ENCODE assay signal across 20 cellular contexts in genomic region chr1:193066606-193067005, GRCh38. TPM values are rescaled to one million over a fixed set of nuclear protein-coding genes. Genes with fewer than 3 reads are reported as not detected.
DNase-seq lines count a peak whose midpoint lies in the region; ATAC-seq, FAIRE-seq and TF ChIP-seq lines count a peak whose summit lies in the region.
"Had no signal": no experiment of that assay in that cellular context is flagged by ENCODE, and none has a peak within 500 bp of the region (broad histone marks: within the 10 kb centered on the region; RNA-seq: fewer than 3 reads in every experiment).

No MANE protein-coding gene starts in this region.

- BruUV-seq in K562 (replicated peaks; lab: Mats Ljungman, UMichigan), result no TSS peak

- H3K4me3 ChIP-seq in Karpas-422 (ENCODE audit: low read length) (peak overlapping the region; percentile 44), K562 (no peak overlapping the region)
- H3K4me3 ChIP-seq: sigmoid colon had no signal

- WGBS in K562 (ENCODE audit: insufficient coverage, low coverage, missing lambda C conversion rate), result 34% methylated on average over 4 of the region's 4 CpGs

- TF ChIP-seq RAD21 in K562 (CRISPR knock-in tag; conservative IDR thresholded peaks at IDR 0.05 in 1 of 2, IDR thresholded peaks at IDR 0.05 in 1 of 2), result no peak

- H3K9me3 Mint-ChIP-seq in stimulated activated naive CD8-positive, alpha-beta T cell treated with anti-CD3 and anti-CD28 coated beads, Interleukin-15, Interleukin-2, amounts not matched to agents 100 ng/mL and 50 ng/mL, for 24 hours, result no peaks in the 10 kb centered on the region

- H3K9me1 ChIP-seq in K562 (ENCODE audit: control insufficient read depth, insufficient read depth, low read length), result no peaks in the 10 kb centered on the region

- CTCF ChIA-PET in K562 (lab: Yijun Ruan, JAX; ENCODE audit: low intra/inter-chr PET ratio), result no interaction called here

- H3K9me3 ChIP-seq in Karpas-422 (ENCODE audit: low read length) (no peaks in the 10 kb centered on the region), K562 (replicated peaks; ENCODE audit: control insufficient read depth, insufficient read depth, low read depth, low read length) (no peaks in the 10 kb centered on the region)
- H3K9me3 ChIP-seq: sigmoid colon had no signal

- H3K36me3 ChIP-seq in Karpas-422 (ENCODE audit: insufficient read depth, low read length), result peaks cover 23% of the 10 kb centered on the region
- H3K36me3 ChIP-seq in K562 (ENCODE audit: control insufficient read depth, insufficient read depth, low read length), result peaks cover 43% of the 10 kb centered on the region

- H3K27ac ChIP-seq in Karpas-422 (ENCODE audit: low read length) (peak overlapping the region; percentile 48), K562 (ENCODE audit: extremely low read depth, low read depth, low read length) (peak overlapping the region; percentile 30; the same call in 2 of the 3 replicates)
- H3K27ac ChIP-seq: sigmoid colon had no signal

- H3K9ac ChIP-seq in Karpas-422 (ENCODE audit: low read length), result peak overlapping the region; percentile 47
- H3K9ac ChIP-seq in K562 (ENCODE audit: insufficient read depth in 1 of 2, low read depth in 2 of 2, low read length in 2 of 2), result no peak overlapping the region

- ATAC-seq in stimulated activated naive CD8-positive, alpha-beta T cell treated with anti-CD3 and anti-CD28 coated beads, Interleukin-15, Interleukin-2, amounts not matched to agents 100 U/mL and 50 U/mL, for 24 hours, result no peak
- ATAC-seq in K562 (no peak), GM19463 (IDR thresholded peaks at IDR 0.05; ENCODE audit: unreplicated experiment) (no peak), HG03139 (IDR thresholded peaks at IDR 0.05; ENCODE audit: unreplicated experiment) (no peak)
- ATAC-seq: SK-N-SH treated with all-trans-retinoic acid at 6 μM for 48 hours had no signal

- H3K4me1 ChIP-seq in Karpas-422 (ENCODE audit: low read length), result peaks cover 74% of the 10 kb centered on the region
- H3K4me1 ChIP-seq in K562 (replicated peaks in 1 of 2; ENCODE audit: control insufficient read depth in 2 of 2, insufficient read depth in 2 of 2, low read length in 2 of 2), result peaks cover 15 to 62% of the 10 kb centered on the region in 2 experiments

- no peak for FAIRE-seq in K562 (lab: Jason Lieb, UNC)
- FAIRE-seq: astrocyte, colon had no signal

- TF ChIP-seq POLR2A in K562 (conservative IDR thresholded peaks at IDR 0.05), result no peak

- TF ChIP-seq EP300 in K562 (IDR thresholded peaks at IDR 0.05; ENCODE audit: low read length), result no peak

- no peaks in the 10 kb centered on the region; the same call in 1 of the 2 replicates for H4K20me1 ChIP-seq in Karpas-422 (ENCODE audit: insufficient read depth, low read depth, low read length)
- peaks cover 8% of the 10 kb centered on the region; the same call in 1 of the 2 replicates for H4K20me1 ChIP-seq in K562 (replicated peaks; ENCODE audit: control insufficient read depth, insufficient read depth, low read length)

- TF ChIP-seq CTCF in K562 (IDR thresholded peaks at IDR 0.05 in 2 of 3, conservative IDR thresholded peaks at IDR 0.05 in 1 of 3; ENCODE audit: insufficient read depth in 2 of 3, low read depth in 1 of 3, low read length in 3 of 3), result no peak

- H3K4me3 Mint-ChIP-seq in stimulated activated naive CD8-positive, alpha-beta T cell treated with anti-CD3 and anti-CD28 coated beads, Interleukin-15, Interleukin-2, amounts not matched to agents 100 ng/mL and 50 ng/mL, for 24 hours, result no peak overlapping the region

- peaks cover 25% of the 10 kb centered on the region for H3K36me3 Mint-ChIP-seq in stimulated activated naive CD8-positive, alpha-beta T cell treated with anti-CD3 and anti-CD28 coated beads, Interleukin-15, Interleukin-2, amounts not matched to agents 100 ng/mL and 50 ng/mL, for 24 hours (ENCODE audit: low read depth)

- H3K27me3 Mint-ChIP-seq in stimulated activated naive CD8-positive, alpha-beta T cell treated with anti-CD3 and anti-CD28 coated beads, Interleukin-15, Interleukin-2, amounts not matched to agents 100 ng/mL and 50 ng/mL, for 24 hours, result no peaks in the 10 kb centered on the region

- no peak for DNase-seq in stimulated activated naive CD8-positive, alpha-beta T cell treated with anti-CD3 and anti-CD28 coated beads, Interleukin-15, Interleukin-2, amounts not matched to agents 100 U/mL and 50 U/mL, for 24 hours
- DNase-seq in Karpas-422, result no peak
- DNase-seq in K562 (ENCODE audit: extremely low read depth in 1 of 4, low spot score in 3 of 4), result no peak
- DNase-seq in A172 (ENCODE audit: low spot score), result no peak
- DNase-seq in D341Med (ENCODE audit: low spot score), result no peak
- DNase-seq: activated CD8-positive, alpha-beta memory T cell treated with anti-CD3 and anti-CD28 coated beads for 24 hours; activated gamma-delta T cell; COR-L47; EL; foreskin fibroblast; midbrain; NCI-H1417; sigmoid colon; stimulated activated CD4-positive, alpha-beta T cell treated with anti-CD3 and anti-CD28 coated beads, Interleukin-1b, Interleukin-23, amount 100 ng/mL, for 48 hours had no signal

- H2AFZ ChIP-seq in Karpas-422 (ENCODE audit: low read length) (no peak overlapping the region), K562 (ENCODE audit: low read depth, low read length) (no peak overlapping the region)

- in situ Hi-C loops in K562 (cut with MboI), result no loop called here

- peak overlapping the region; percentile 17 for H3K27ac Mint-ChIP-seq in stimulated activated naive CD8-positive, alpha-beta T cell treated with anti-CD3 and anti-CD28 coated beads, Interleukin-15, Interleukin-2, amounts not matched to agents 100 ng/mL and 50 ng/mL, for 24 hours

- intact Hi-C loops in K562 (cut with micrococcal nuclease), result no loop called here

- no peaks in the 10 kb centered on the region for H3K27me3 ChIP-seq in Karpas-422 (ENCODE audit: low read length)
- H3K27me3 ChIP-seq in K562 (ENCODE audit: control insufficient read depth in 2 of 2, insufficient read depth in 2 of 2, low read length in 2 of 2), result no peaks in the 10 kb centered on the region
- H3K27me3 ChIP-seq: sigmoid colon had no signal

- H3K9me2 ChIP-seq in Karpas-422 (replicated peaks; ENCODE audit: insufficient read depth, low read length), result no peaks in the 10 kb centered on the region

- H3K79me2 ChIP-seq in Karpas-422 (ENCODE audit: low read length) (peaks cover 98% of the 10 kb centered on the region), K562 (ENCODE audit: control insufficient read depth, insufficient read depth, low read length) (peaks cover 99% of the 10 kb centered on the region)

- POLR2A ChIA-PET in K562 (lab: Yijun Ruan, JAX), result interaction anchor here (1.1 kb wide), 1 partner anchor 9 kb away, joined by 4 read pairs; no protein-coding TSS in a partner anchor

- peaks cover 83% of the 10 kb centered on the region for H3K4me1 Mint-ChIP-seq in stimulated activated naive CD8-positive, alpha-beta T cell treated with anti-CD3 and anti-CD28 coated beads, Interleukin-15, Interleukin-2, amounts not matched to agents 100 ng/mL and 50 ng/mL, for 24 hours (ENCODE audit: low read depth)

- H3K4me2 ChIP-seq in Karpas-422 (ENCODE audit: low read depth, low read length, poor library complexity, severe bottlenecking), result peak overlapping the region; percentile 55
- H3K4me2 ChIP-seq in K562 (ENCODE audit: insufficient read depth, low read length), result peak overlapping the region; percentile 14; the same call in 1 of the 2 replicates

RNA-seq across cellular contexts. Expression of gene RO60, which starts 7.2 kb away (rescaled TPM):
- total RNA-seq in Karpas-422 (2014; rRNA removed; shearing (Covaris generic); ENCODE audit: low replicate concordance), result 107 and 168 TPM in 2 replicates
- total RNA-seq in K562 (2011; cell fraction: chromatin; rRNA removed; ENCODE audit: low replicate concordance), result 38.1 and 70.7 TPM in 2 replicates
- total RNA-seq in K562 (2011; cell fraction: nucleolus; rRNA removed), result 42.0 and 43.2 TPM in 2 replicates
- total RNA-seq in K562 (2011; cell fraction: nucleoplasm; rRNA removed), result 50.5 and 80.9 TPM in 2 replicates
- total RNA-seq in K562 (2014; rRNA removed) (118 and 156 TPM in 2 replicates), K562 (2014; rRNA removed; fragmentation: Illumina TruSeq; extraction: Trizol) (128 and 147 TPM in 2 replicates), K562 (2015; rRNA removed; fragmentation: Illumina TruSeq; extraction: Trizol) (128 TPM in 2 replicates), K562 (2021) (101 and 110 TPM in 2 replicates)
- polyA plus RNA-seq in K562 (2011; rRNA removed) (46.1 and 56.4 TPM in 2 replicates), K562 (2014; fragmentation: Illumina TruSeq; extraction: Trizol) (24.9 and 28.5 TPM in 2 replicates), K562 (2014; fragmentation: Nextera tagmentation; extraction: Ambion mirVana) (100 to 1,000 TPM in 1 of 2 experiments, 10 to 100 TPM in 1; 49.2 to 187 TPM), K562 (2014; rRNA removed) (27.7 and 32.0 TPM in 2 replicates)
- 24.7 and 26.1 TPM in 2 replicates for polyA plus RNA-seq in K562 (2011; cell fraction: cytosol; rRNA removed)
- polyA plus RNA-seq in K562 (2011; cell fraction: nucleus; rRNA removed), result 19.7 and 22.2 TPM in 2 replicates
- 22.6 and 31.7 TPM in 2 replicates for polyA plus RNA-seq in K562 (2012)
- 285 and 314 TPM in 2 replicates for polyA minus RNA-seq in K562 (2011; rRNA and poly(A)+ RNA removed)
- 101 and 165 TPM in 2 replicates for polyA minus RNA-seq in K562 (2011; cell fraction: cytosol; rRNA and poly(A)+ RNA removed)
- polyA minus RNA-seq in K562 (2011; cell fraction: nucleus; rRNA and poly(A)+ RNA removed), result 65.4 and 95.5 TPM in 2 replicates
- total RNA-seq in A172 (2014; rRNA removed; shearing (Covaris generic)), result 121 and 130 TPM in 2 replicates

RNA-seq across cellular contexts. Expression of gene UCHL5, which starts 7.4 kb away (rescaled TPM):
- total RNA-seq in Karpas-422 (2014; rRNA removed; shearing (Covaris generic); ENCODE audit: low replicate concordance), result 48.8 and 63.4 TPM in 2 replicates
- 52.2 and 140 TPM in 2 replicates for total RNA-seq in K562 (2011; cell fraction: chromatin; rRNA removed; ENCODE audit: low replicate concordance)
- total RNA-seq in K562 (2011; cell fraction: nucleolus; rRNA removed), result 19.7 and 27.2 TPM in 2 replicates
- 59.5 and 113 TPM in 2 replicates for total RNA-seq in K562 (2011; cell fraction: nucleoplasm; rRNA removed)
- 85.4 and 85.6 TPM in 2 replicates for total RNA-seq in K562 (2014; rRNA removed)
- total RNA-seq in K562 (2014; rRNA removed; fragmentation: Illumina TruSeq; extraction: Trizol), result 114 and 132 TPM in 2 replicates
- total RNA-seq in K562 (2015; rRNA removed; fragmentation: Illumina TruSeq; extraction: Trizol), result 117 and 122 TPM in 2 replicates
- total RNA-seq in K562 (2021), result 133 and 138 TPM in 2 replicates
- polyA plus RNA-seq in K562 (2011; rRNA removed), result 117 and 174 TPM in 2 replicates
- polyA plus RNA-seq in K562 (2011; cell fraction: cytosol; rRNA removed), result 21.6 and 39.4 TPM in 2 replicates
- 38.3 and 58.5 TPM in 2 replicates for polyA plus RNA-seq in K562 (2011; cell fraction: nucleus; rRNA removed)
- 89.5 and 112 TPM in 2 replicates for polyA plus RNA-seq in K562 (2012)
- 188 and 206 TPM in 2 replicates for polyA plus RNA-seq in K562 (2014; fragmentation: Illumina TruSeq; extraction: Trizol)
- polyA plus RNA-seq in K562 (2014; fragmentation: Nextera tagmentation; extraction: Ambion mirVana), result 10 to 100 TPM; 61.0 to 68.9 TPM
- polyA plus RNA-seq in K562 (2014; rRNA removed), result 151 and 180 TPM in 2 replicates
- polyA minus RNA-seq in K562 (2011; rRNA and poly(A)+ RNA removed), result 168 and 179 TPM in 2 replicates
- polyA minus RNA-seq in K562 (2011; cell fraction: cytosol; rRNA and poly(A)+ RNA removed), result 44.0 and 70.9 TPM in 2 replicates
- 62.3 and 92.4 TPM in 2 replicates for polyA minus RNA-seq in K562 (2011; cell fraction: nucleus; rRNA and poly(A)+ RNA removed)
- 49.3 and 53.8 TPM in 2 replicates for total RNA-seq in A172 (2014; rRNA removed; shearing (Covaris generic))

RNA-seq across cellular contexts. Expression of gene GLRX2, which starts 38.6 kb away (rescaled TPM):
- total RNA-seq in Karpas-422 (2014; rRNA removed; shearing (Covaris generic); ENCODE audit: low replicate concordance), result 13.3 and 30.9 TPM in 2 replicates
- total RNA-seq in K562 (2011; cell fraction: chromatin; rRNA removed; ENCODE audit: low replicate concordance), result 4.8 and 10.3 TPM in 2 replicates
- total RNA-seq in K562 (2011; cell fraction: nucleolus; rRNA removed), result 2.8 and 4.2 TPM in 2 replicates
- total RNA-seq in K562 (2011; cell fraction: nucleoplasm; rRNA removed), result 4.3 and 8.2 TPM in 2 replicates
- total RNA-seq in K562 (2014; rRNA removed) (29.4 and 54.2 TPM in 2 replicates), K562 (2014; rRNA removed; fragmentation: Illumina TruSeq; extraction: Trizol) (82.6 and 99.3 TPM in 2 replicates), K562 (2015; rRNA removed; fragmentation: Illumina TruSeq; extraction: Trizol) (61.4 and 72.1 TPM in 2 replicates), K562 (2021) (64.2 and 69.5 TPM in 2 replicates)
- polyA plus RNA-seq in K562 (2011; rRNA removed) (21.4 and 47.8 TPM in 2 replicates), K562 (2014; fragmentation: Illumina TruSeq; extraction: Trizol) (47.7 and 55.1 TPM in 2 replicates), K562 (2014; fragmentation: Nextera tagmentation; extraction: Ambion mirVana) (10 to 100 TPM; 13.3 to 16.8 TPM), K562 (2014; rRNA removed) (62.2 and 62.4 TPM in 2 replicates)
- 10.6 and 15.4 TPM in 2 replicates for polyA plus RNA-seq in K562 (2011; cell fraction: cytosol; rRNA removed)
- polyA plus RNA-seq in K562 (2011; cell fraction: nucleus; rRNA removed), result 7.8 and 8.6 TPM in 2 replicates
- polyA plus RNA-seq in K562 (2012), result 56.4 and 76.0 TPM in 2 replicates
- 9.6 and 14.7 TPM in 2 replicates for polyA minus RNA-seq in K562 (2011; rRNA and poly(A)+ RNA removed)
- polyA minus RNA-seq in K562 (2011; cell fraction: cytosol; rRNA and poly(A)+ RNA removed), result 5.5 and 6.5 TPM in 2 replicates
- 3.6 and 5.6 TPM in 2 replicates for polyA minus RNA-seq in K562 (2011; cell fraction: nucleus; rRNA and poly(A)+ RNA removed)
- 58.7 and 63.9 TPM in 2 replicates for total RNA-seq in A172 (2014; rRNA removed; shearing (Covaris generic))

RNA-seq across cellular contexts. Expression of gene CDC73, which starts 55.2 kb away (rescaled TPM):
- 21.1 and 37.9 TPM in 2 replicates for total RNA-seq in Karpas-422 (2014; rRNA removed; shearing (Covaris generic); ENCODE audit: low replicate concordance)
- total RNA-seq in K562 (2011; cell fraction: chromatin; rRNA removed; ENCODE audit: low replicate concordance), result 67.4 and 171 TPM in 2 replicates
- 19.8 and 31.1 TPM in 2 replicates for total RNA-seq in K562 (2011; cell fraction: nucleolus; rRNA removed)
- total RNA-seq in K562 (2011; cell fraction: nucleoplasm; rRNA removed), result 63.6 and 113 TPM in 2 replicates
- total RNA-seq in K562 (2014; rRNA removed) (19.0 and 20.1 TPM in 2 replicates), K562 (2014; rRNA removed; fragmentation: Illumina TruSeq; extraction: Trizol) (30.1 and 33.8 TPM in 2 replicates), K562 (2015; rRNA removed; fragmentation: Illumina TruSeq; extraction: Trizol) (23.6 and 26.0 TPM in 2 replicates), K562 (2021) (57.1 and 60.5 TPM in 2 replicates)
- polyA plus RNA-seq in K562 (2011; rRNA removed) (41.3 and 61.7 TPM in 2 replicates), K562 (2014; fragmentation: Illumina TruSeq; extraction: Trizol) (35.1 and 42.5 TPM in 2 replicates), K562 (2014; fragmentation: Nextera tagmentation; extraction: Ambion mirVana) (10 to 100 TPM; 23.7 to 28.7 TPM), K562 (2014; rRNA removed) (28.8 and 30.1 TPM in 2 replicates)
- polyA plus RNA-seq in K562 (2011; cell fraction: cytosol; rRNA removed), result 7.8 and 13.1 TPM in 2 replicates
- 12.3 and 15.1 TPM in 2 replicates for polyA plus RNA-seq in K562 (2011; cell fraction: nucleus; rRNA removed)
- 18.3 and 35.0 TPM in 2 replicates for polyA plus RNA-seq in K562 (2012)
- polyA minus RNA-seq in K562 (2011; rRNA and poly(A)+ RNA removed), result 122 and 129 TPM in 2 replicates
- polyA minus RNA-seq in K562 (2011; cell fraction: cytosol; rRNA and poly(A)+ RNA removed), result 24.0 and 28.8 TPM in 2 replicates
- polyA minus RNA-seq in K562 (2011; cell fraction: nucleus; rRNA and poly(A)+ RNA removed), result 42.7 and 68.6 TPM in 2 replicates
- 32.2 and 34.7 TPM in 2 replicates for total RNA-seq in A172 (2014; rRNA removed; shearing (Covaris generic))
